Comparison of ENCODE assay signal across 10 cellular contexts in the genomic region with DNA sequence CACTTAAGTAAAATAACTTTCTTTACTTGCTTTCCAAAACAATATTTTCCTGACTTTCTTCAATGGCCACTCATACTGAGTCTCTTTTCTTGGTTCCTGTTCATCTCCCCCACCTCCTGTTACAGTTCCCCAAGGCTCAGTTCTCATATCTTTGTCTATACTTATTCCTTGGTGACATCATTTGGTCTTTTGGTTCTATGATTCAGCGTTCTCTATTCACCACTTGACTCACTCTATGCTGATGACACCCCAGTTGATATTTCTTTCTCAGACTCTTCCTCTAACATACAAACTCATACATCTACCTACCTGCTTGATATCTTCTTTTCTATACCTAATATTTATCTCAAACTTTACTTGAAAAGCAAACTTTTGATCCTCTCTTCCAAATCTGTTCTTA.
A peak's percentile ranks its signal among the peaks of the same experiment; 100 is the strongest.
DNase-seq lines count a peak whose midpoint lies in the region; ATAC-seq, FAIRE-seq and TF ChIP-seq lines count a peak whose summit lies in the region.
"Had no signal": no experiment of that assay in that cellular context is flagged by ENCODE, and none has a peak within 500 bp of the region (broad histone marks: within the 10 kb centered on the region; RNA-seq: fewer than 3 reads in every experiment).

No MANE protein-coding gene starts in this region.

- ATAC-seq in GM19351 (IDR thresholded peaks at IDR 0.05; ENCODE audit: unreplicated experiment) (peak; percentile 80), HG03135 (IDR thresholded peaks at IDR 0.05; ENCODE audit: unreplicated experiment) (peak; percentile 70)

- no peaks in the 10 kb centered on the region for H4K20me1 ChIP-seq in astrocyte (ENCODE audit: insufficient read depth, low read length)

- H3K27me3 ChIP-seq in astrocyte (ENCODE audit: insufficient read depth, low read length), result no peaks in the 10 kb centered on the region

- no peak overlapping the region for H3K9ac ChIP-seq in astrocyte (ENCODE audit: low read length)

- peaks cover 15% of the 10 kb centered on the region for H3K4me1 Mint-ChIP-seq in astrocyte (ENCODE audit: low read depth, unreplicated experiment)
- H3K4me1 Mint-ChIP-seq in nephron progenitor cell, result peaks cover 5% of the 10 kb centered on the region
- H3K4me1 Mint-ChIP-seq: activated naive CD8-positive, alpha-beta T cell treated with anti-CD3 and anti-CD28 coated beads, Interleukin-2, amount 10 ng/mL, durations not matched to agents 7 days and 5 days; memory B cell had no signal

- no peaks in the 10 kb centered on the region for H3K36me3 ChIP-seq in astrocyte (ENCODE audit: insufficient read depth, low read length)

- peak; percentile 5 for DNase-seq in AG09319 (ENCODE audit: extremely low read depth, low read depth)
- peak; percentile 76 for DNase-seq in astrocyte (ENCODE audit: low read depth)
- DNase-seq in nephron progenitor cell, result no peak
- DNase-seq in HuH-7.5 (ENCODE audit: low spot score), result no peak
- no peak for DNase-seq in NCI-H2196 (lab: John Stamatoyannopoulos, UW; ENCODE audit: unreplicated experiment)
- DNase-seq in Kasumi-1 (lab: John Stamatoyannopoulos, UW), result no peak
- DNase-seq: activated naive CD8-positive, alpha-beta T cell treated with anti-CD3 and anti-CD28 coated beads, Interleukin-2, amount 10 ng/mL, durations not matched to agents 7 days and 5 days had no signal

- H3K36me3 Mint-ChIP-seq in astrocyte (ENCODE audit: low read depth, unreplicated experiment), result no peaks in the 10 kb centered on the region
- no peaks in the 10 kb centered on the region for H3K36me3 Mint-ChIP-seq in nephron progenitor cell (ENCODE audit: low read depth)
- H3K36me3 Mint-ChIP-seq: activated naive CD8-positive, alpha-beta T cell treated with anti-CD3 and anti-CD28 coated beads, Interleukin-2, amount 10 ng/mL, durations not matched to agents 7 days and 5 days; memory B cell had no signal

- H3K27me3 Mint-ChIP-seq in astrocyte (ENCODE audit: low read depth, unreplicated experiment) (no peaks in the 10 kb centered on the region), nephron progenitor cell (ENCODE audit: low read depth, poor library complexity) (no peaks in the 10 kb centered on the region)

- no peak for TF ChIP-seq CTCF in AG09319 (IDR thresholded peaks at IDR 0.05; ENCODE audit: low read depth, low read length)
- no peak for TF ChIP-seq CTCF in astrocyte (IDR thresholded peaks at IDR 0.05; ENCODE audit: insufficient read depth, low read depth, low read length)
- TF ChIP-seq CTCF in nephron progenitor cell (IDR thresholded peaks at IDR 0.05), result no peak

- no peak overlapping the region for H3K4me2 ChIP-seq in astrocyte (ENCODE audit: low read length)

- peak overlapping the region; percentile 92 for H3K27ac Mint-ChIP-seq in astrocyte (ENCODE audit: unreplicated experiment)
- no peak overlapping the region for H3K27ac Mint-ChIP-seq in nephron progenitor cell
- H3K27ac Mint-ChIP-seq: activated naive CD8-positive, alpha-beta T cell treated with anti-CD3 and anti-CD28 coated beads, Interleukin-2, amount 10 ng/mL, durations not matched to agents 7 days and 5 days; memory B cell had no signal

- no peaks in the 10 kb centered on the region for H3K4me1 ChIP-seq in astrocyte (ENCODE audit: insufficient read depth, low read length)

- peak overlapping the region; percentile 2 for H3K27ac ChIP-seq in astrocyte (ENCODE audit: low read depth, low read length)

- no peak overlapping the region for H3K4me3 Mint-ChIP-seq in astrocyte (ENCODE audit: unreplicated experiment)
- H3K4me3 Mint-ChIP-seq in nephron progenitor cell, result no peak overlapping the region
- H3K4me3 Mint-ChIP-seq: activated naive CD8-positive, alpha-beta T cell treated with anti-CD3 and anti-CD28 coated beads, Interleukin-2, amount 10 ng/mL, durations not matched to agents 7 days and 5 days; memory B cell had no signal

- no peaks in the 10 kb centered on the region for H3K9me3 ChIP-seq in astrocyte (ENCODE audit: insufficient read depth, low read depth, low read length)

- H3K79me2 ChIP-seq in astrocyte (ENCODE audit: insufficient read depth, low read length), result no peaks in the 10 kb centered on the region

- no peak overlapping the region for H2AFZ ChIP-seq in astrocyte (ENCODE audit: low read depth, low read length)

- H3K9me3 Mint-ChIP-seq in astrocyte (ENCODE audit: unreplicated experiment), result peaks cover 3% of the 10 kb centered on the region
- H3K9me3 Mint-ChIP-seq in nephron progenitor cell, result peaks cover 8% of the 10 kb centered on the region
- H3K9me3 Mint-ChIP-seq: activated naive CD8-positive, alpha-beta T cell treated with anti-CD3 and anti-CD28 coated beads, Interleukin-2, amount 10 ng/mL, durations not matched to agents 7 days and 5 days had no signal

- peak; percentile 89 for FAIRE-seq in astrocyte (lab: Jason Lieb, UNC)

- H3K4me3 ChIP-seq in astrocyte (ENCODE audit: insufficient read depth, low read depth, low read length), result no peak overlapping the region

Comparison
In these comparisons a context has a peak if more than half of its experiments do, and no peak if none do; other contexts are left out.
1. DNase-seq: peak in AG09319 (single experiment) and astrocyte (single experiment); none in nephron progenitor cell (single experiment), HuH-7.5 (single experiment), NCI-H2196 (single experiment) and Kasumi-1 (0 of 2).